In genomic region chr21:21396424-21396823, GRCh38 we compare ENCODE assay signal across 20 cellular contexts.
"Had no signal": no experiment of that assay in that cellular context is flagged by ENCODE, and none has a peak within 500 bp of the region (broad histone marks: within the 10 kb centered on the region; RNA-seq: fewer than 3 reads in every experiment).

No MANE protein-coding gene starts in this region.

- H3K4me2 ChIP-seq: smooth muscle cell had no signal

- H3K27me3 ChIP-seq: heart left ventricle, right atrium auricular region, right lobe of liver, tibial nerve, vagina had no signal

- H3K36me3 ChIP-seq: heart left ventricle, left ventricle myocardium inferior, right atrium auricular region, right lobe of liver, tibial nerve, vagina had no signal

- H3K9ac ChIP-seq: parathyroid adenoma had no signal

- H3K4me3 ChIP-seq: heart left ventricle, left ventricle myocardium inferior, lung, mucosa of descending colon, right atrium auricular region, right lobe of liver, smooth muscle cell, tibial nerve, vagina had no signal

- H3K79me2 ChIP-seq: parathyroid adenoma had no signal

- H3K27ac ChIP-seq: heart left ventricle, left ventricle myocardium inferior, parathyroid adenoma, right atrium auricular region, right lobe of liver, tibial nerve, vagina had no signal

- H3K4me1 ChIP-seq: heart left ventricle, left ventricle myocardium inferior, parathyroid adenoma, right atrium auricular region, right lobe of liver, tibial nerve, vagina had no signal

- H3K9me3 ChIP-seq: right lobe of liver, vagina had no signal

- ATAC-seq: mucosa of descending colon; naive thymus-derived CD4-positive, alpha-beta T cell; stimulated activated naive B cell treated with anti-CD40 and anti-IgM and Interleukin-4, amounts not matched to agents 10 μg/mL and 1 μg/mL and 100 μg/mL, for 72 hours had no signal

- DNase-seq: heart left ventricle; islet precursor cell; left ventricle myocardium inferior; midbrain; mucosa of descending colon; naive thymus-derived CD4-positive, alpha-beta T cell; nucleus accumbens; right lobe of liver; stimulated activated CD4-positive, alpha-beta T cell treated with anti-CD3 and anti-CD28 coated beads, Interleukin-12 subunit alpha, Interleukin-12 subunit beta, amount 100 ng/mL, for 4 hours; stimulated activated CD4-positive, alpha-beta T cell treated with anti-CD3 and anti-CD28 coated beads, Interleukin-15, amount 100 ng/mL, for 24 hours; stimulated activated CD4-positive, alpha-beta T cell treated with anti-CD3 and anti-CD28 coated beads, Interleukin-2, amount 100 ng/mL, for 24 hours; stimulated activated CD4-positive, alpha-beta T cell treated with anti-CD3 and anti-CD28 coated beads, Interleukin-4, amount 100 ng/mL, for 1 hour; stimulated activated naive B cell treated with anti-CD40 and anti-IgM and Interleukin-4, amounts not matched to agents 10 μg/mL and 1 μg/mL and 100 μg/mL, for 72 hours; substantia nigra had no signal

- H2AFZ ChIP-seq: parathyroid adenoma had no signal
